In genomic region chr20:32360333-32360634, GRCh38 we compare ENCODE assay signal across 9 cellular contexts. TPM values are rescaled to one million over a fixed set of nuclear protein-coding genes. Genes with fewer than 3 reads are reported as not detected.
DNase-seq lines count a peak whose midpoint lies in the region; ATAC-seq and TF ChIP-seq lines count a peak whose summit lies in the region.
"Had no signal": no experiment of that assay in that cellular context is flagged by ENCODE, and none has a peak within 500 bp of the region (broad histone marks: within the 10 kb centered on the region; RNA-seq: fewer than 3 reads in every experiment).

No MANE protein-coding gene starts in this region.

- H3K36me3 ChIP-seq in HEK293 (ENCODE audit: control insufficient read depth in 2 of 2, insufficient read depth in 1 of 2, low read length in 2 of 2) (no peaks in the 10 kb centered on the region), hepatocyte (replicated peaks; ENCODE audit: insufficient read depth, low read depth) (no peaks in the 10 kb centered on the region)

- H3K27me3 ChIP-seq in hepatocyte: no peaks in the 10 kb centered on the region

- peak overlapping the region; percentile 83 for H3K4me2 ChIP-seq in hepatocyte

- H3K9me3 ChIP-seq in HEK293 (ENCODE audit: control insufficient read depth, insufficient read depth, low read depth, low read length) (no peaks in the 10 kb centered on the region), hepatocyte (ENCODE audit: low read depth) (no peaks in the 10 kb centered on the region)

- POLR2A ChIA-PET in HEK293 (lab: Yijun Ruan, JAX): no interaction called here

- no peaks in the 10 kb centered on the region for H3K9me3 Mint-ChIP-seq in activated T-helper 1 cell treated with anti-CD3 and anti-CD28 coated beads, Interleukin-12 subunit alpha, Interleukin-12 subunit beta, Interleukin-2, Interleukin-4 antibody, amounts not matched to agents 30 ng/mL and 10 ng/mL and 1 ng/mL, durations not matched to agents 14 hours and 24 hours and 36 hours
- H3K9me3 Mint-ChIP-seq in stimulated activated memory B cell treated with anti-CD40 and anti-IgM and Interleukin-4, amounts not matched to agents 10 μg/mL and 1 μg/mL and 100 μg/mL, for 72 hours: no peaks in the 10 kb centered on the region

- WGBS in hepatocyte (ENCODE audit: low lambda C conversion rate, missing lambda C conversion rate): 54% methylated on average over 5 of the region's 5 CpGs

- peaks cover 25% of the 10 kb centered on the region for H3K36me3 Mint-ChIP-seq in activated T-helper 1 cell treated with anti-CD3 and anti-CD28 coated beads, Interleukin-12 subunit alpha, Interleukin-12 subunit beta, Interleukin-2, Interleukin-4 antibody, amounts not matched to agents 30 ng/mL and 10 ng/mL and 1 ng/mL, durations not matched to agents 14 hours and 24 hours and 36 hours (ENCODE audit: low read depth)
- H3K36me3 Mint-ChIP-seq in stimulated activated memory B cell treated with anti-CD40 and anti-IgM and Interleukin-4, amounts not matched to agents 10 μg/mL and 1 μg/mL and 100 μg/mL, for 72 hours: peaks cover 15% of the 10 kb centered on the region

- H2AFZ ChIP-seq in hepatocyte: no peak overlapping the region

- intact Hi-C loops in activated T-helper 1 cell treated with anti-CD3 and anti-CD28 coated beads, Interleukin-12 subunit alpha, Interleukin-12 subunit beta, Interleukin-2, Interleukin-4 antibody, amounts not matched to agents 30 ng/mL and 10 ng/mL and 1 ng/mL, durations not matched to agents 14 hours and 24 hours and 36 hours (cut with micrococcal nuclease): loop anchor here (1.0 kb wide), 1 partner anchor 125 kb away; no protein-coding TSS in a partner anchor

- H3K27ac ChIP-seq in HEK293 (ENCODE audit: extremely low read depth, low read depth, low read length) (no peak overlapping the region), hepatocyte (peak overlapping the region; percentile 99)

- no peak for DNase-seq in activated T-helper 1 cell treated with anti-CD3 and anti-CD28 coated beads, Interleukin-12 subunit alpha, Interleukin-12 subunit beta, Interleukin-2, Interleukin-4 antibody, amounts not matched to agents 30 ng/mL and 10 ng/mL and 1 ng/mL, durations not matched to agents 14 hours and 24 hours and 36 hours (ENCODE audit: low spot score)
- no peak for DNase-seq in hepatocyte (ENCODE audit: low spot score)
- no peak for DNase-seq in GM13977 (ENCODE audit: low spot score)
- no peak for DNase-seq in NCI-H1105 (lab: John Stamatoyannopoulos, UW)
- DNase-seq: KBM-7 had no signal

- peaks cover 57% of the 10 kb centered on the region for H4K20me1 ChIP-seq in hepatocyte (ENCODE audit: insufficient read depth, poor library complexity, severe bottlenecking)

- peaks cover 67% of the 10 kb centered on the region for H3K79me2 ChIP-seq in hepatocyte

- peaks cover 12% of the 10 kb centered on the region for H3K4me1 ChIP-seq in HEK293 (ENCODE audit: control insufficient read depth, insufficient read depth, low read length)
- peaks cover 43% of the 10 kb centered on the region for H3K4me1 ChIP-seq in hepatocyte (ENCODE audit: insufficient read depth)

- H3K4me3 ChIP-seq in HEK293 (ENCODE audit: low read depth, low read length) (peak overlapping the region; percentile 97; the same call in 1 of the 2 replicates), hepatocyte (peak overlapping the region; percentile 86)

- peaks cover 70% of the 10 kb centered on the region for H3K4me1 Mint-ChIP-seq in activated T-helper 1 cell treated with anti-CD3 and anti-CD28 coated beads, Interleukin-12 subunit alpha, Interleukin-12 subunit beta, Interleukin-2, Interleukin-4 antibody, amounts not matched to agents 30 ng/mL and 10 ng/mL and 1 ng/mL, durations not matched to agents 14 hours and 24 hours and 36 hours (ENCODE audit: low read depth)
- H3K4me1 Mint-ChIP-seq in stimulated activated memory B cell treated with anti-CD40 and anti-IgM and Interleukin-4, amounts not matched to agents 10 μg/mL and 1 μg/mL and 100 μg/mL, for 72 hours: peaks cover 83% of the 10 kb centered on the region

- no peaks in the 10 kb centered on the region for H3K27me3 Mint-ChIP-seq in activated T-helper 1 cell treated with anti-CD3 and anti-CD28 coated beads, Interleukin-12 subunit alpha, Interleukin-12 subunit beta, Interleukin-2, Interleukin-4 antibody, amounts not matched to agents 30 ng/mL and 10 ng/mL and 1 ng/mL, durations not matched to agents 14 hours and 24 hours and 36 hours (ENCODE audit: insufficient read depth)
- no peaks in the 10 kb centered on the region for H3K27me3 Mint-ChIP-seq in stimulated activated memory B cell treated with anti-CD40 and anti-IgM and Interleukin-4, amounts not matched to agents 10 μg/mL and 1 μg/mL and 100 μg/mL, for 72 hours

- ATAC-seq in stimulated activated memory B cell treated with anti-CD40 and anti-IgM and Interleukin-4, amounts not matched to agents 10 μg/mL and 1 μg/mL and 100 μg/mL, for 72 hours: no peak
- ATAC-seq in HG02623 (IDR thresholded peaks at IDR 0.05; ENCODE audit: unreplicated experiment): no peak
- ATAC-seq in GM21528 (IDR thresholded peaks at IDR 0.05; ENCODE audit: low FRiP score, unreplicated experiment): no peak

- CTCF ChIA-PET in HEK293 (lab: Yijun Ruan, JAX): interaction anchor here (0.6 kb wide), 1 partner anchor 79 kb away, joined by 3 read pairs; no protein-coding TSS in a partner anchor

- H3K9me2 ChIP-seq in hepatocyte (replicated peaks; ENCODE audit: insufficient read depth): no peaks in the 10 kb centered on the region

- in situ Hi-C loops in GM13977 (cut with MboI; ENCODE audit: low pct_unique_long_range_greater_than_20kb, low sequenced_read_pairs, unreplicated experiment): no loop called here

- peak overlapping the region; percentile 85 for H3K27ac Mint-ChIP-seq in activated T-helper 1 cell treated with anti-CD3 and anti-CD28 coated beads, Interleukin-12 subunit alpha, Interleukin-12 subunit beta, Interleukin-2, Interleukin-4 antibody, amounts not matched to agents 30 ng/mL and 10 ng/mL and 1 ng/mL, durations not matched to agents 14 hours and 24 hours and 36 hours
- H3K27ac Mint-ChIP-seq in stimulated activated memory B cell treated with anti-CD40 and anti-IgM and Interleukin-4, amounts not matched to agents 10 μg/mL and 1 μg/mL and 100 μg/mL, for 72 hours: peak overlapping the region; percentile 98

- TF ChIP-seq CTCF in HEK293 (tag by site-specific recombination; IDR thresholded peaks at IDR 0.05): no peak
- no peak for TF ChIP-seq CTCF in hepatocyte (IDR thresholded peaks at IDR 0.05; ENCODE audit: poor library complexity)
- no peak for TF ChIP-seq CTCF in GM13977 (IDR thresholded peaks at IDR 0.05; ENCODE audit: extremely low read depth, insufficient read depth, missing control alignments)

- peak overlapping the region; percentile 98 for H3K4me3 Mint-ChIP-seq in activated T-helper 1 cell treated with anti-CD3 and anti-CD28 coated beads, Interleukin-12 subunit alpha, Interleukin-12 subunit beta, Interleukin-2, Interleukin-4 antibody, amounts not matched to agents 30 ng/mL and 10 ng/mL and 1 ng/mL, durations not matched to agents 14 hours and 24 hours and 36 hours
- peak overlapping the region; percentile 97 for H3K4me3 Mint-ChIP-seq in stimulated activated memory B cell treated with anti-CD40 and anti-IgM and Interleukin-4, amounts not matched to agents 10 μg/mL and 1 μg/mL and 100 μg/mL, for 72 hours

TF ChIP-seq in HEK293, 187 proteins besides CTCF, POLR2A, EP300 and RAD21 (continues in another document):
- TF ChIP-seq PRDM1 (tag by site-specific recombination; IDR thresholded peaks at IDR 0.05): peak; percentile 54
- TF ChIP-seq ZNF416 (tag by site-specific recombination; IDR thresholded peaks at IDR 0.05): no peak
- TF ChIP-seq, protein P1, sequence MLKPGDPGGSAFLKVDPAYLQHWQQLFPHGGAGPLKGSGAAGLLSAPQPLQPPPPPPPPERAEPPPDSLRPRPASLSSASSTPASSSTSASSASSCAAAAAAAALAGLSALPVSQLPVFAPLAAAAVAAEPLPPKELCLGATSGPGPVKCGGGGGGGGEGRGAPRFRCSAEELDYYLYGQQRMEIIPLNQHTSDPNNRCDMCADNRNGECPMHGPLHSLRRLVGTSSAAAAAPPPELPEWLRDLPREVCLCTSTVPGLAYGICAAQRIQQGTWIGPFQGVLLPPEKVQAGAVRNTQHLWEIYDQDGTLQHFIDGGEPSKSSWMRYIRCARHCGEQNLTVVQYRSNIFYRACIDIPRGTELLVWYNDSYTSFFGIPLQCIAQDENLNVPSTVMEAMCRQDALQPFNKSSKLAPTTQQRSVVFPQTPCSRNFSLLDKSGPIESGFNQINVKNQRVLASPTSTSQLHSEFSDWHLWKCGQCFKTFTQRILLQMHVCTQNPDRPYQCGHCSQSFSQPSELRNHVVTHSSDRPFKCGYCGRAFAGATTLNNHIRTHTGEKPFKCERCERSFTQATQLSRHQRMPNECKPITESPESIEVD (tag by site-specific recombination; IDR thresholded peaks at IDR 0.05): 0 out of 2 replicates have a peak, but pooled peaks have one; percentile 9
- TF ChIP-seq ZNF19 (tag by site-specific recombination; IDR thresholded peaks at IDR 0.05; ENCODE audit: low read depth): no peak
- no peak for TF ChIP-seq ZSCAN16 (tag by site-specific recombination; IDR thresholded peaks at IDR 0.05)
- TF ChIP-seq TRIM28 (IDR thresholded peaks at IDR 0.05; ENCODE audit: borderline replicate concordance, low read length): no peak
- no peak for TF ChIP-seq ZNF529 (tag by site-specific recombination; IDR thresholded peaks at IDR 0.05; ENCODE audit: insufficient replicate concordance)
- TF ChIP-seq ZNF223 (tag by site-specific recombination; IDR thresholded peaks at IDR 0.05): no peak

RNA-seq across cellular contexts. Expression of gene ASXL1, which starts 2.2 kb away (rescaled TPM):
- 136 and 142 TPM in 2 replicates for total RNA-seq in activated T-helper 1 cell treated with anti-CD3 and anti-CD28 coated beads, Interleukin-12 subunit alpha, Interleukin-12 subunit beta, Interleukin-2, Interleukin-4 antibody, amounts not matched to agents 30 ng/mL and 10 ng/mL and 1 ng/mL, durations not matched to agents 14 hours and 24 hours and 36 hours
- 59.6 and 82.0 TPM in 2 replicates for total RNA-seq in hepatocyte
- polyA plus RNA-seq in hepatocyte: 95.6 and 126 TPM in 2 replicates
